ENCODE assay signal across 7 cellular contexts in the genomic region with DNA sequence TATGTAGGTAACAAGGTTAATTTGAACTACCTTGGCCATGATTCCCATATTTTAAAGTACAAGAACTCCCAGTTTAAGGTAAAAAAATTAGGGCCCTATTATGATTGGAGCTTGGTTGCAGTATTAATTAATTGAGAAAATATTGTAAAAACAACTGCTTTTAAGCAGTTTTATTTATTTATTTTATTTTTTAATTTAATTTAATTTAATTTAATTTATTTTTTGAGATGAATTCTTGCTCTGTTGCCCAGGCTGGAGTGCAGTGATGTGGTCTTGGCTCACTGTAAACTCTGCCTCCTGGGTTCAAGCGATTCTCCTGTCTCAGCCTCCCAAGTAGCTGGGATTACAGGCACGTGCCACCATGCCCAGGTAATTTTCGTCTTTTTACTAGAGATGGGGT. TPM values are rescaled to one million over a fixed set of nuclear protein-coding genes. Genes with fewer than 3 reads are reported as not detected.
DNase-seq lines count a peak whose midpoint lies in the region; ATAC-seq and TF ChIP-seq lines count a peak whose summit lies in the region.
"Not testable (repeated sequence)": the region's sequence is repeated elsewhere in the genome, so short reads cannot be mapped to it uniquely, and the experiment has no call there.

No MANE protein-coding gene starts in this region.

- not testable (repeated sequence) for H2AK5ac ChIP-seq in trophoblast cell (ENCODE audit: low read length)

- H2AFZ ChIP-seq in Loucy (ENCODE audit: low read length); trophoblast cell (ENCODE audit: insufficient read depth, low read length, poor library complexity): not testable (repeated sequence)

- H3K23ac ChIP-seq in trophoblast cell (ENCODE audit: low read length): not testable (repeated sequence)

- H3K4me1 ChIP-seq in DOHH2 (ENCODE audit: control insufficient read depth, low read length) (peaks cover 90% of the 10 kb centered on the region), Loucy (ENCODE audit: insufficient read depth, low read length, poor library complexity, severe bottlenecking) (peaks cover 28% of the 10 kb centered on the region)
- H3K4me1 ChIP-seq in trophoblast cell (ENCODE audit: control insufficient read depth in 1 of 2, insufficient read depth in 2 of 2, low read length in 2 of 2): not testable (repeated sequence)

- H4K91ac ChIP-seq in trophoblast cell (ENCODE audit: low read depth, low read length): not testable (repeated sequence)

- H2BK12ac ChIP-seq in trophoblast cell (ENCODE audit: low read length): not testable (repeated sequence)

- not testable (repeated sequence) for H3K9ac ChIP-seq in Loucy (ENCODE audit: low read depth, low read length, poor library complexity, severe bottlenecking); trophoblast cell (ENCODE audit: low read length)

- peak overlapping the region; percentile 32; the same call in 1 of the 2 replicates for H3K4me2 ChIP-seq in DOHH2 (ENCODE audit: low read length)
- H3K4me2 ChIP-seq in Loucy (ENCODE audit: low read depth, low read length, poor library complexity, severe bottlenecking): peak overlapping the region; percentile 37
- not testable (repeated sequence) for H3K4me2 ChIP-seq in trophoblast cell (ENCODE audit: low read length)

- not testable (repeated sequence) for H3K18ac ChIP-seq in trophoblast cell (ENCODE audit: low read length)

- peak overlapping the region; percentile 97 for H3K4ac ChIP-seq in trophoblast cell (ENCODE audit: low read depth, low read length)

- DNase-seq in WTC11 (ENCODE audit: low spot score); activated T-cell treated with anti-CD3 and anti-CD28 coated beads, Interleukin-2, amount 50 U/mL, for 72 hours; chondrocyte (ENCODE audit: low spot score); trophoblast cell; progenitor cell of endocrine pancreas (ENCODE audit: low spot score, unreplicated experiment): not testable (repeated sequence)

- ATAC-seq in WTC11; activated T-cell treated with anti-CD3 and anti-CD28 coated beads, Interleukin-2, amount 50 U/mL, for 72 hours (replicated peaks in 1 of 2): not testable (repeated sequence)

- H3K79me1 ChIP-seq in trophoblast cell (ENCODE audit: low read length): not testable (repeated sequence)

- H3K4me3 Mint-ChIP-seq in WTC11; activated T-cell treated with anti-CD3 and anti-CD28 coated beads, Interleukin-2, amount 50 U/mL, for 72 hours; chondrocyte (ENCODE audit: unreplicated experiment); progenitor cell of endocrine pancreas (ENCODE audit: low read depth): not testable (repeated sequence)

- H3K27ac ChIP-seq in DOHH2 (ENCODE audit: low read depth, low read length); trophoblast cell (ENCODE audit: low read depth, low read length): not testable (repeated sequence)

- POLR2A ChIA-PET in WTC11 (lab: Charles Lee): not testable (repeated sequence)

- H3K36me3 ChIP-seq in DOHH2 (ENCODE audit: control insufficient read depth, low read length): peaks cover 30% of the 10 kb centered on the region
- not testable (repeated sequence) for H3K36me3 ChIP-seq in Loucy (ENCODE audit: insufficient read depth, low read length); trophoblast cell (ENCODE audit: control insufficient read depth in 1 of 2, insufficient read depth in 2 of 2, low read length in 2 of 2)

- peaks cover 28% of the 10 kb centered on the region for H4K20me1 ChIP-seq in DOHH2 (ENCODE audit: control insufficient read depth, insufficient read depth, low read depth, low read length)
- H4K20me1 ChIP-seq in Loucy (ENCODE audit: insufficient read depth, low read length, poor library complexity, severe bottlenecking): peaks cover 95% of the 10 kb centered on the region

- H3K79me2 ChIP-seq in DOHH2 (ENCODE audit: control insufficient read depth, low read length): peaks cover 100% of the 10 kb centered on the region
- peaks cover 99% of the 10 kb centered on the region for H3K79me2 ChIP-seq in Loucy (ENCODE audit: insufficient read depth, low read length)
- peaks cover 20% of the 10 kb centered on the region for H3K79me2 ChIP-seq in trophoblast cell (ENCODE audit: control insufficient read depth, insufficient read depth, low read length, poor library complexity)

- H3K27ac Mint-ChIP-seq in WTC11: not testable (repeated sequence)
- peak overlapping the region; percentile 55 for H3K27ac Mint-ChIP-seq in activated T-cell treated with anti-CD3 and anti-CD28 coated beads, Interleukin-2, amount 50 U/mL, for 72 hours
- peak overlapping the region; percentile 27 for H3K27ac Mint-ChIP-seq in chondrocyte (ENCODE audit: unreplicated experiment)
- peak overlapping the region; percentile 7 for H3K27ac Mint-ChIP-seq in progenitor cell of endocrine pancreas

- WGBS in trophoblast cell (ENCODE audit: extremely low coverage, insufficient coverage, insufficient read length): no CpG with 5 or more reads among the region's 3 CpGs

- TF ChIP-seq CTCF in DOHH2 (IDR thresholded peaks at IDR 0.05; ENCODE audit: low read depth, low read length, poor library complexity, severe bottlenecking); Loucy (conservative IDR thresholded peaks at IDR 0.05; ENCODE audit: low read length); WTC11 (IDR thresholded peaks at IDR 0.05); chondrocyte (IDR thresholded peaks at IDR 0.05); progenitor cell of endocrine pancreas (IDR thresholded peaks at IDR 0.05; ENCODE audit: unreplicated experiment): not testable (repeated sequence)

- H2BK5ac ChIP-seq in trophoblast cell (ENCODE audit: low read depth, low read length, poor library complexity): not testable (repeated sequence)

- H3K27me3 ChIP-seq in DOHH2 (ENCODE audit: control insufficient read depth, low read length); Loucy (ENCODE audit: insufficient read depth, low read length, poor library complexity, severe bottlenecking); trophoblast cell (ENCODE audit: insufficient read depth, low read length): not testable (repeated sequence)

- not testable (repeated sequence) for H2BK120ac ChIP-seq in trophoblast cell (ENCODE audit: insufficient read depth, low read length, poor library complexity)

- H3K4me3 ChIP-seq in DOHH2 (ENCODE audit: low read length); Loucy (ENCODE audit: low read length, poor library complexity, severe bottlenecking); trophoblast cell (ENCODE audit: low read depth, low read length): not testable (repeated sequence)

- H3K14ac ChIP-seq in trophoblast cell (ENCODE audit: low read length): not testable (repeated sequence)

- CTCF ChIA-PET in WTC11 (lab: Charles Lee): not testable (repeated sequence)

- not testable (repeated sequence) for H4K8ac ChIP-seq in trophoblast cell (ENCODE audit: low read depth, low read length)

- H3K9me2 ChIP-seq in DOHH2 (replicated peaks; ENCODE audit: control insufficient read depth, low read length); Loucy (replicated peaks; ENCODE audit: low read depth, low read length): not testable (repeated sequence)

- peaks cover 15% of the 10 kb centered on the region for H3K4me1 Mint-ChIP-seq in WTC11
- H3K4me1 Mint-ChIP-seq in activated T-cell treated with anti-CD3 and anti-CD28 coated beads, Interleukin-2, amount 50 U/mL, for 72 hours (ENCODE audit: low read depth): peaks cover 68% of the 10 kb centered on the region
- peaks cover 62% of the 10 kb centered on the region for H3K4me1 Mint-ChIP-seq in chondrocyte (ENCODE audit: low read depth)
- peaks cover 18% of the 10 kb centered on the region for H3K4me1 Mint-ChIP-seq in progenitor cell of endocrine pancreas (ENCODE audit: low read depth)

- H3K27me3 Mint-ChIP-seq in WTC11 (ENCODE audit: low read depth); activated T-cell treated with anti-CD3 and anti-CD28 coated beads, Interleukin-2, amount 50 U/mL, for 72 hours (ENCODE audit: low read depth); chondrocyte (ENCODE audit: low read depth); progenitor cell of endocrine pancreas: not testable (repeated sequence)

- not testable (repeated sequence) for H3K9me3 ChIP-seq in DOHH2 (ENCODE audit: control insufficient read depth, insufficient read depth, low read length); Loucy (ENCODE audit: insufficient read depth, low read depth, low read length); trophoblast cell (ENCODE audit: insufficient read depth, low read depth, low read length)

- H3F3A ChIP-seq in DOHH2 (ENCODE audit: control insufficient read depth, insufficient read depth); Loucy (ENCODE audit: low read depth): not testable (repeated sequence)

- H4K12ac ChIP-seq in trophoblast cell (ENCODE audit: low read depth, low read length): not testable (repeated sequence)

- H3K9me3 Mint-ChIP-seq in WTC11; activated T-cell treated with anti-CD3 and anti-CD28 coated beads, Interleukin-2, amount 50 U/mL, for 72 hours; chondrocyte (ENCODE audit: low read depth); progenitor cell of endocrine pancreas (ENCODE audit: low read depth): not testable (repeated sequence)

- H3K36me3 Mint-ChIP-seq in WTC11: peaks cover 10% of the 10 kb centered on the region
- peaks cover 4 to 15% of the 10 kb centered on the region in 2 donors for H3K36me3 Mint-ChIP-seq in activated T-cell treated with anti-CD3 and anti-CD28 coated beads, Interleukin-2, amount 50 U/mL, for 72 hours (ENCODE audit: insufficient read depth in 2 of 2)
- H3K36me3 Mint-ChIP-seq in chondrocyte (ENCODE audit: low read depth); progenitor cell of endocrine pancreas (ENCODE audit: insufficient read depth): not testable (repeated sequence)

TF ChIP-seq in WTC11, 78 proteins besides CTCF, POLR2A, EP300 and RAD21:
- peak; percentile 91 for TF ChIP-seq HMGA2 (CRISPR knock-in tag; IDR thresholded peaks at IDR 0.05)

RNA-seq across cellular contexts. Expression of gene BIRC6, which starts 8.9 kb away (rescaled TPM):
- total RNA-seq in WTC11 (2021) (56.8 to 63.1 TPM (median 59.1 TPM) in 3 replicates), chondrocyte (76.0 to 103 TPM (median 76.0 TPM) in 3 replicates), progenitor cell of endocrine pancreas (98.0 and 98.6 TPM in 2 replicates)
- 10 to 100 TPM; 89.0 to 91.8 TPM for total RNA-seq in activated T-cell treated with anti-CD3 and anti-CD28 coated beads, Interleukin-2, amount 50 U/mL, for 72 hours
- polyA plus RNA-seq in trophoblast cell (2013): 18.0 and 19.8 TPM in 2 replicates
